1 cellular context compared by ENCODE assay signal in the genomic region with DNA sequence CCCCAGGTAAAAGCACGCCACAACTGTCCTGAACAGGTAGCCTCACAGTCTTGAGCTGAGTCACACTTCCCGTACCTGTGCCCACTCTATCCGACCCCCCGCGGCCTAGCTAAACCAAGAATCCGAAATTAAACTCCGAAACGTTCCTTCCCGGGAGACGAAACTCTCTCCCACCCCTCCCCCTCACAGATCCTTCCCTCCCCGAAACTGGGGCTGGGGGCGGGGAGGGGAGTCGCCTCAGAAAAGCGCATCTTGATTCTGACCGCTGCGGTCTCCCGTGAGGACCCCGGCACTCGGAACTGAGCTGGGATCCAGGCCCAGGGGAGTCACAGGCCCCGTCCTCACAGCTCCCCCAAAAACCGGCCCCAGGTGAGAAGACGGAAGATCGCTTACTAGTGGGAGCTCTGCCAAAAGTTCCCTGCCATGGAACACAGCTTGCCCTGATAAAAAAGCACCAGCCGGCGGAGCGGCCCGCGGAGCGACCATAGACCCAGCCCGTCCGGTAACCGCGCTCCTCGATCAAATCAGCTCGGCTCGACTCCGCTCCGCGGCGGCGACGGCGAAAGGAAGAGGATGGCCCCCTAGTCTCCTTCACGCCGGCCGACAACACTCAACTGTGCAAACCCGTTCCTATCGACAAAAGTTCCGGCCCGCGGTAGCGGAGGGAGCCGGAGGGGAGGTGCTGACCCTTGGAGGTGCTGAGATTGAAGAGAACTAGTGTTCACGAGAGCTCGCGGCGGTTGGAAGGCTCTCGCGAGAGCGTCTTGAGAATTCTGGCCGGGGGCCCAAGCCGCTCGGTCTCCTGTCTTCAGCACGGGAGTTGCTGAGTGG.
TF ChIP-seq lines count a peak whose summit lies in the region.

Gene CCNC, minus strand, starts transcription at position 558 of the 831 bp plus-strand sequence. Its CDS starts 133 bp downstream, at position 425.

TF ChIP-seq in WTC11, 78 proteins besides CTCF, POLR2A, EP300 and RAD21 (continued from another document):
- TF ChIP-seq, protein P1, sequence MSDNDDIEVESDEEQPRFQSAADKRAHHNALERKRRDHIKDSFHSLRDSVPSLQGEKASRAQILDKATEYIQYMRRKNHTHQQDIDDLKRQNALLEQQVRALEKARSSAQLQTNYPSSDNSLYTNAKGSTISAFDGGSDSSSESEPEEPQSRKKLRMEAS (CRISPR knock-in tag; IDR thresholded peaks at IDR 0.05) = peak; percentile 76
- TF ChIP-seq MYBL2 (CRISPR knock-in tag; IDR thresholded peaks at IDR 0.05) = 0 out of 2 replicates have a peak, but pooled peaks have one; percentile 62
- peak; percentile 54; the same call in 1 of the 2 replicates for TF ChIP-seq CREM (CRISPR knock-in tag; IDR thresholded peaks at IDR 0.05)
- 0 out of 2 replicates have a peak, but pooled peaks have one; percentile 51 for TF ChIP-seq FOXP4 (CRISPR knock-in tag; IDR thresholded peaks at IDR 0.05)
- TF ChIP-seq NR3C1 (CRISPR knock-in tag; conservative IDR thresholded peaks at IDR 0.05; ENCODE audit: low read depth) = no peak
- peak; percentile 83; the same call in 1 of the 2 replicates for TF ChIP-seq TEAD1 (CRISPR knock-in tag; IDR thresholded peaks at IDR 0.05)
- 0 out of 2 replicates have a peak, but pooled peaks have one; percentile 44 for TF ChIP-seq FOXK1 (CRISPR knock-in tag; IDR thresholded peaks at IDR 0.05)
- no peak for TF ChIP-seq ZNF263 (CRISPR knock-in tag; IDR thresholded peaks at IDR 0.05; ENCODE audit: low read depth)
- no peak for TF ChIP-seq TCF7 (CRISPR knock-in tag; IDR thresholded peaks at IDR 0.05; ENCODE audit: low read depth)
- TF ChIP-seq MXD4 (CRISPR knock-in tag; IDR thresholded peaks at IDR 0.05; ENCODE audit: borderline replicate concordance) = no peak
- TF ChIP-seq ZNF232 (CRISPR knock-in tag; IDR thresholded peaks at IDR 0.05) = peak; percentile 84
- no peak for TF ChIP-seq NFYB (CRISPR knock-in tag; conservative IDR thresholded peaks at IDR 0.05; ENCODE audit: low read depth)
- TF ChIP-seq FOXP1 (CRISPR knock-in tag; IDR thresholded peaks at IDR 0.05; ENCODE audit: borderline replicate concordance) = peak; percentile 19; the same call in 1 of the 2 replicates
- TF ChIP-seq ZNF416 (CRISPR knock-in tag; IDR thresholded peaks at IDR 0.05) = peak; percentile 67; the same call in 1 of the 2 replicates
- TF ChIP-seq, protein P2, sequence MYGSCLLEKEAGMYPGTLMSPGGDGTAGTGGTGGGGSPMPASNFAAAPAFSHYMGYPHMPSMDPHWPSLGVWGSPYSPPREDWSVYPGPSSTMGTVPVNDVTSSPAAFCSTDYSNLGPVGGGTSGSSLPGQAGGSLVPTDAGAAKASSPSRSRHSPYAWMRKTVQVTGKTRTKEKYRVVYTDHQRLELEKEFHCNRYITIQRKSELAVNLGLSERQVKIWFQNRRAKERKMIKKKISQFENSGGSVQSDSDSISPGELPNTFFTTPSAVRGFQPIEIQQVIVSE (CRISPR knock-in tag; IDR thresholded peaks at IDR 0.05; ENCODE audit: borderline replicate concordance) = no peak
TF ChIP-seq in WTC11: peak in this region for 20.
